Comparison of ENCODE assay signal across 1 cellular context in the genomic region with DNA sequence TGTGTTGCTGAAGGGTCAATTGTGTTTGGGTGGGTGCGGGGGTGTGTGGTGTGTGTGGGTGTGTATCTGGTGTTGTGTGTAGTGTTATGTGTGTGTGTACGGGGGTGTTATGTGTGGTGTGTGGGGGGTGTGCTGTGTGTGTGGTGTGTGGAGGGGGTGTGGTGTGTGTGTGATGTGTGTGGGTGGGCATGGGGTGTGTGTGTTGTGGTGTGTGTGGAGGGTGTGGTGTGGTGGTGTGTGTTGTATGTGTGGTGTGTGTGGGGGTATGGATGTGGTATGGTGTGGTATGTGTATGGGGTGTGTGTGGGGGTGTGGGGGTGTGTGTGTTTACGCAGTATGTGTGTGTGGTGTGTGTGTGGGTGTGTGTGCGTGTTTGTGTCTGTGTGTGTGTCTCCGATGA.
A peak's percentile ranks its signal among the peaks of the same experiment; 100 is the strongest.
TF ChIP-seq lines count a peak whose summit lies in the region.

No MANE protein-coding gene starts in this region.

TF ChIP-seq in K562, 482 proteins besides CTCF, POLR2A, EP300 and RAD21 (continued from another document):
- TF ChIP-seq, protein P1, sequence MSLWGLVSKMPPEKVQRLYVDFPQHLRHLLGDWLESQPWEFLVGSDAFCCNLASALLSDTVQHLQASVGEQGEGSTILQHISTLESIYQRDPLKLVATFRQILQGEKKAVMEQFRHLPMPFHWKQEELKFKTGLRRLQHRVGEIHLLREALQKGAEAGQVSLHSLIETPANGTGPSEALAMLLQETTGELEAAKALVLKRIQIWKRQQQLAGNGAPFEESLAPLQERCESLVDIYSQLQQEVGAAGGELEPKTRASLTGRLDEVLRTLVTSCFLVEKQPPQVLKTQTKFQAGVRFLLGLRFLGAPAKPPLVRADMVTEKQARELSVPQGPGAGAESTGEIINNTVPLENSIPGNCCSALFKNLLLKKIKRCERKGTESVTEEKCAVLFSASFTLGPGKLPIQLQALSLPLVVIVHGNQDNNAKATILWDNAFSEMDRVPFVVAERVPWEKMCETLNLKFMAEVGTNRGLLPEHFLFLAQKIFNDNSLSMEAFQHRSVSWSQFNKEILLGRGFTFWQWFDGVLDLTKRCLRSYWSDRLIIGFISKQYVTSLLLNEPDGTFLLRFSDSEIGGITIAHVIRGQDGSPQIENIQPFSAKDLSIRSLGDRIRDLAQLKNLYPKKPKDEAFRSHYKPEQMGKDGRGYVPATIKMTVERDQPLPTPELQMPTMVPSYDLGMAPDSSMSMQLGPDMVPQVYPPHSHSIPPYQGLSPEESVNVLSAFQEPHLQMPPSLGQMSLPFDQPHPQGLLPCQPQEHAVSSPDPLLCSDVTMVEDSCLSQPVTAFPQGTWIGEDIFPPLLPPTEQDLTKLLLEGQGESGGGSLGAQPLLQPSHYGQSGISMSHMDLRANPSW (CRISPR knock-in tag; IDR thresholded peaks at IDR 0.05) = no peak
- TF ChIP-seq, protein P2, sequence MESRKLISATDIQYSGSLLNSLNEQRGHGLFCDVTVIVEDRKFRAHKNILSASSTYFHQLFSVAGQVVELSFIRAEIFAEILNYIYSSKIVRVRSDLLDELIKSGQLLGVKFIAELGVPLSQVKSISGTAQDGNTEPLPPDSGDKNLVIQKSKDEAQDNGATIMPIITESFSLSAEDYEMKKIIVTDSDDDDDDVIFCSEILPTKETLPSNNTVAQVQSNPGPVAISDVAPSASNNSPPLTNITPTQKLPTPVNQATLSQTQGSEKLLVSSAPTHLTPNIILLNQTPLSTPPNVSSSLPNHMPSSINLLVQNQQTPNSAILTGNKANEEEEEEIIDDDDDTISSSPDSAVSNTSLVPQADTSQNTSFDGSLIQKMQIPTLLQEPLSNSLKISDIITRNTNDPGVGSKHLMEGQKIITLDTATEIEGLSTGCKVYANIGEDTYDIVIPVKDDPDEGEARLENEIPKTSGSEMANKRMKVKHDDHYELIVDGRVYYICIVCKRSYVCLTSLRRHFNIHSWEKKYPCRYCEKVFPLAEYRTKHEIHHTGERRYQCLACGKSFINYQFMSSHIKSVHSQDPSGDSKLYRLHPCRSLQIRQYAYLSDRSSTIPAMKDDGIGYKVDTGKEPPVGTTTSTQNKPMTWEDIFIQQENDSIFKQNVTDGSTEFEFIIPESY (CRISPR knock-in tag; IDR thresholded peaks at IDR 0.05) = no peak
- TF ChIP-seq ZNF830 (CRISPR knock-in tag; IDR thresholded peaks at IDR 0.05) (no peak), NCOA2 (IDR thresholded peaks at IDR 0.05; ENCODE audit: partially characterized antibody in 2 of 2) (no peak), ZSCAN29 (IDR thresholded peaks at IDR 0.05) (no peak), GABPA (tag; conservative IDR thresholded peaks at IDR 0.05; ENCODE audit: low read depth) (no peak), MAFG (tag; conservative IDR thresholded peaks at IDR 0.05) (no peak), POLR2AphosphoS2 (IDR thresholded peaks at IDR 0.05; ENCODE audit: low read length) (no peak), CEBPG (CRISPR knock-in tag; IDR thresholded peaks at IDR 0.05) (no peak), CEBPG (tag; conservative IDR thresholded peaks at IDR 0.05 in 1 of 2, IDR thresholded peaks at IDR 0.05 in 1 of 2) (no peak), HCFC1 (IDR thresholded peaks at IDR 0.05; ENCODE audit: low read depth, low read length) (no peak), STAT5B (CRISPR knock-in tag; IDR thresholded peaks at IDR 0.05) (no peak)
- TF ChIP-seq, protein P3, sequence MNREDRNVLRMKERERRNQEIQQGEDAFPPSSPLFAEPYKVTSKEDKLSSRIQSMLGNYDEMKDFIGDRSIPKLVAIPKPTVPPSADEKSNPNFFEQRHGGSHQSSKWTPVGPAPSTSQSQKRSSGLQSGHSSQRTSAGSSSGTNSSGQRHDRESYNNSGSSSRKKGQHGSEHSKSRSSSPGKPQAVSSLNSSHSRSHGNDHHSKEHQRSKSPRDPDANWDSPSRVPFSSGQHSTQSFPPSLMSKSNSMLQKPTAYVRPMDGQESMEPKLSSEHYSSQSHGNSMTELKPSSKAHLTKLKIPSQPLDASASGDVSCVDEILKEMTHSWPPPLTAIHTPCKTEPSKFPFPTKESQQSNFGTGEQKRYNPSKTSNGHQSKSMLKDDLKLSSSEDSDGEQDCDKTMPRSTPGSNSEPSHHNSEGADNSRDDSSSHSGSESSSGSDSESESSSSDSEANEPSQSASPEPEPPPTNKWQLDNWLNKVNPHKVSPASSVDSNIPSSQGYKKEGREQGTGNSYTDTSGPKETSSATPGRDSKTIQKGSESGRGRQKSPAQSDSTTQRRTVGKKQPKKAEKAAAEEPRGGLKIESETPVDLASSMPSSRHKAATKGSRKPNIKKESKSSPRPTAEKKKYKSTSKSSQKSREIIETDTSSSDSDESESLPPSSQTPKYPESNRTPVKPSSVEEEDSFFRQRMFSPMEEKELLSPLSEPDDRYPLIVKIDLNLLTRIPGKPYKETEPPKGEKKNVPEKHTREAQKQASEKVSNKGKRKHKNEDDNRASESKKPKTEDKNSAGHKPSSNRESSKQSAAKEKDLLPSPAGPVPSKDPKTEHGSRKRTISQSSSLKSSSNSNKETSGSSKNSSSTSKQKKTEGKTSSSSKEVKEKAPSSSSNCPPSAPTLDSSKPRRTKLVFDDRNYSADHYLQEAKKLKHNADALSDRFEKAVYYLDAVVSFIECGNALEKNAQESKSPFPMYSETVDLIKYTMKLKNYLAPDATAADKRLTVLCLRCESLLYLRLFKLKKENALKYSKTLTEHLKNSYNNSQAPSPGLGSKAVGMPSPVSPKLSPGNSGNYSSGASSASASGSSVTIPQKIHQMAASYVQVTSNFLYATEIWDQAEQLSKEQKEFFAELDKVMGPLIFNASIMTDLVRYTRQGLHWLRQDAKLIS (CRISPR knock-in tag; IDR thresholded peaks at IDR 0.05) = no peak
- TF ChIP-seq, protein P4, sequence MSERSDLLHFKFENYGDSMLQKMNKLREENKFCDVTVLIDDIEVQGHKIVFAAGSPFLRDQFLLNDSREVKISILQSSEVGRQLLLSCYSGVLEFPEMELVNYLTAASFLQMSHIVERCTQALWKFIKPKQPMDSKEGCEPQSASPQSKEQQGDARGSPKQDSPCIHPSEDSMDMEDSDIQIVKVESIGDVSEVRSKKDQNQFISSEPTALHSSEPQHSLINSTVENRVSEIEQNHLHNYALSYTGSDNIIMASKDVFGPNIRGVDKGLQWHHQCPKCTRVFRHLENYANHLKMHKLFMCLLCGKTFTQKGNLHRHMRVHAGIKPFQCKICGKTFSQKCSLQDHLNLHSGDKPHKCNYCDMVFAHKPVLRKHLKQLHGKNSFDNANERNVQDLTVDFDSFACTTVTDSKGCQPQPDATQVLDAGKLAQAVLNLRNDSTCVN (CRISPR knock-in tag; IDR thresholded peaks at IDR 0.05) = peak; percentile 18; the same call in 1 of the 2 replicates
- TF ChIP-seq, protein P5, sequence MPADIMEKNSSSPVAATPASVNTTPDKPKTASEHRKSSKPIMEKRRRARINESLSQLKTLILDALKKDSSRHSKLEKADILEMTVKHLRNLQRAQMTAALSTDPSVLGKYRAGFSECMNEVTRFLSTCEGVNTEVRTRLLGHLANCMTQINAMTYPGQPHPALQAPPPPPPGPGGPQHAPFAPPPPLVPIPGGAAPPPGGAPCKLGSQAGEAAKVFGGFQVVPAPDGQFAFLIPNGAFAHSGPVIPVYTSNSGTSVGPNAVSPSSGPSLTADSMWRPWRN (IDR thresholded peaks at IDR 0.05; ENCODE audit: low read depth) = no peak
- TF ChIP-seq, protein P6, sequence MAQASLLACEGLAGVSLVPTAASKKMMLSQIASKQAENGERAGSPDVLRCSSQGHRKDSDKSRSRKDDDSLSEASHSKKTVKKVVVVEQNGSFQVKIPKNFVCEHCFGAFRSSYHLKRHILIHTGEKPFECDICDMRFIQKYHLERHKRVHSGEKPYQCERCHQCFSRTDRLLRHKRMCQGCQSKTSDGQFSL (CRISPR knock-in tag; IDR thresholded peaks at IDR 0.05) = no peak
- TF ChIP-seq, protein P6 (tag; IDR thresholded peaks at IDR 0.05) = no peak
